Comparison of ENCODE assay signal across 39 cellular contexts in genomic region chr20:21456207-21456606, GRCh38. TPM values are rescaled to one million over a fixed set of nuclear protein-coding genes. Genes with fewer than 3 reads are reported as not detected.
"Had no signal": no experiment of that assay in that cellular context is flagged by ENCODE, and none has a peak within 500 bp of the region (broad histone marks: within the 10 kb centered on the region; RNA-seq: fewer than 3 reads in every experiment).

No MANE protein-coding gene starts in this region.

- DNase-seq: activated effector memory CD4-positive, alpha-beta T cell treated with anti-CD3 and anti-CD28 coated beads, Interleukin-2, amount 50 U/mL, for 16 hours; activated effector memory CD4-positive, alpha-beta T cell treated with Interleukin-2 at 50 U/mL for 16 hours; activated gamma-delta T cell; activated gamma-delta T cell treated with Interleukin-2 at 50 U/mL for 16 hours; activated naive CD4-positive, alpha-beta T cell; activated naive CD4-positive, alpha-beta T cell treated with anti-CD3 and anti-CD28 coated beads for 36 hours; activated naive CD4-positive, alpha-beta T cell treated with anti-CD3 and anti-CD28 coated beads, Interleukin-2, amount 10 ng/mL, durations not matched to agents 7 days and 5 days; activated naive CD4-positive, alpha-beta T cell treated with anti-CD3 and anti-CD28 coated beads, Interleukin-2, amount 50 U/mL, for 16 hours; activated naive CD4-positive, alpha-beta T cell treated with Interleukin-2 at 50 U/mL for 16 hours; activated naive CD8-positive, alpha-beta T cell treated with anti-CD3 and anti-CD28 coated beads for 36 hours; activated naive CD8-positive, alpha-beta T cell treated with anti-CD3 and anti-CD28 coated beads, Interleukin-2, amount 10 ng/mL, durations not matched to agents 7 days and 5 days; activated naive CD8-positive, alpha-beta T cell treated with anti-CD3 and anti-CD28 coated beads, Interleukin-2, amount 50 U/mL, for 24 hours; activated T-cell treated with anti-CD3 and anti-CD28 coated beads, Interleukin-2, amount 50 U/mL, for 24 hours; activated T-cell treated with anti-CD3 and anti-CD28 coated beads, Interleukin-2, amount 50 U/mL, for 4 hours; activated T-cell treated with anti-CD3 and anti-CD28 coated beads, Interleukin-2, amount 50 U/mL, for 48 hours; activated T-cell treated with anti-CD3 and anti-CD28 coated beads, Interleukin-2, amount 50 U/mL, for 72 hours; adrenal gland; amniotic stem cell; amygdala; anterior cingulate cortex; aorta; body of pancreas; brain microvascular endothelial cell; caudate nucleus; central memory CD4-positive, alpha-beta T cell; cerebellar nuclear complex had no signal

- H3K4me1 ChIP-seq: adrenal gland, ascending aorta, body of pancreas, breast epithelium had no signal

- H3K4me3 ChIP-seq: adrenal gland, ascending aorta, body of pancreas, breast epithelium, cardiac muscle cell had no signal

- H3K27me3 ChIP-seq: ascending aorta, body of pancreas, brain microvascular endothelial cell had no signal

- ATAC-seq: activated naive CD4-positive, alpha-beta T cell treated with anti-CD3 and anti-CD28 coated beads, Interleukin-2, amount 50 U/mL, for 72 hours; activated naive CD8-positive, alpha-beta T cell treated with anti-CD3 and anti-CD28 coated beads, Interleukin-2, amount 50 U/mL, for 24 hours; activated T-cell treated with anti-CD3 and anti-CD28 coated beads, Interleukin-2, amount 50 U/mL, for 4 hours; activated T-cell treated with anti-CD3 and anti-CD28 coated beads, Interleukin-2, amount 50 U/mL, for 72 hours; activated T-helper 17 cell treated with anti-CD3 and anti-CD28 coated beads, Interleukin-2, amount 50 U/mL, for 72 hours; body of pancreas had no signal

- H3K9me3 ChIP-seq: adrenal gland, ascending aorta, body of pancreas, breast epithelium had no signal

- FAIRE-seq: astrocyte, bronchial epithelial cell had no signal

- H3K36me3 ChIP-seq: adrenal gland, ascending aorta, brain microvascular endothelial cell, breast epithelium, cardiac muscle cell had no signal

- H3K27ac ChIP-seq: adrenal gland, ascending aorta, body of pancreas, brain microvascular endothelial cell, breast epithelium, cardiac muscle cell had no signal

RNA-seq across cellular contexts. Expression of gene NKX2-2, which starts 57.7 kb away (rescaled TPM):
- total RNA-seq: activated naive CD4-positive, alpha-beta T cell treated with anti-CD3 and anti-CD28 coated beads for 36 hours; activated naive CD4-positive, alpha-beta T cell treated with anti-CD3 and anti-CD28 coated beads, Interleukin-2, amount 50 U/mL, for 72 hours; activated naive CD8-positive, alpha-beta T cell treated with anti-CD3 and anti-CD28 coated beads for 36 hours; activated naive CD8-positive, alpha-beta T cell treated with anti-CD3 and anti-CD28 coated beads, Interleukin-2, amount 10 ng/mL, durations not matched to agents 7 days and 5 days; activated T-cell treated with anti-CD3 and anti-CD28 coated beads, Interleukin-2, amount 50 U/mL, for 4 hours; activated T-cell treated with anti-CD3 and anti-CD28 coated beads, Interleukin-2, amount 50 U/mL, for 72 hours; activated T-helper 1 cell treated with anti-CD3 and anti-CD28 coated beads, Interleukin-12 subunit alpha, Interleukin-12 subunit beta, Interleukin-2, Interleukin-4 antibody, amounts not matched to agents 30 ng/mL and 10 ng/mL and 1 ng/mL, durations not matched to agents 14 hours and 24 hours and 36 hours; activated T-helper 17 cell treated with anti-CD3 and anti-CD28 coated beads, Interleukin-2, amount 50 U/mL, for 72 hours; activated T-helper 2 cell treated with anti-CD3 and anti-CD28 coated beads, Interferon-gamma antibody, Interleukin-2, Interleukin-4, amounts not matched to agents 10 μg/mL and 5 μg/mL and 100 μg/mL, durations not matched to agents 14 hours and 24 hours and 36 hours; adrenal gland; aorta; ascending aorta; astrocyte; breast epithelium; bronchial epithelial cell; cardiac muscle cell; chondrocyte had no signal
- polyA plus RNA-seq: adrenal gland, cardiac muscle cell had no signal

RNA-seq across cellular contexts. Expression of gene NKX2-4, which starts 58.9 kb away (rescaled TPM):
- total RNA-seq: activated naive CD4-positive, alpha-beta T cell treated with anti-CD3 and anti-CD28 coated beads for 36 hours; activated naive CD4-positive, alpha-beta T cell treated with anti-CD3 and anti-CD28 coated beads, Interleukin-2, amount 50 U/mL, for 72 hours; activated naive CD8-positive, alpha-beta T cell treated with anti-CD3 and anti-CD28 coated beads for 36 hours; activated naive CD8-positive, alpha-beta T cell treated with anti-CD3 and anti-CD28 coated beads, Interleukin-2, amount 10 ng/mL, durations not matched to agents 7 days and 5 days; activated T-cell treated with anti-CD3 and anti-CD28 coated beads, Interleukin-2, amount 50 U/mL, for 4 hours; activated T-cell treated with anti-CD3 and anti-CD28 coated beads, Interleukin-2, amount 50 U/mL, for 72 hours; activated T-helper 1 cell treated with anti-CD3 and anti-CD28 coated beads, Interleukin-12 subunit alpha, Interleukin-12 subunit beta, Interleukin-2, Interleukin-4 antibody, amounts not matched to agents 30 ng/mL and 10 ng/mL and 1 ng/mL, durations not matched to agents 14 hours and 24 hours and 36 hours; activated T-helper 17 cell treated with anti-CD3 and anti-CD28 coated beads, Interleukin-2, amount 50 U/mL, for 72 hours; activated T-helper 2 cell treated with anti-CD3 and anti-CD28 coated beads, Interferon-gamma antibody, Interleukin-2, Interleukin-4, amounts not matched to agents 10 μg/mL and 5 μg/mL and 100 μg/mL, durations not matched to agents 14 hours and 24 hours and 36 hours; aorta; ascending aorta; astrocyte; body of pancreas; breast epithelium; bronchial epithelial cell; cardiac muscle cell; cardiac septum; cerebellum; chondrocyte had no signal
- polyA plus RNA-seq: adipose tissue, adrenal gland, aorta, cardiac muscle cell had no signal
